In the genomic region with DNA sequence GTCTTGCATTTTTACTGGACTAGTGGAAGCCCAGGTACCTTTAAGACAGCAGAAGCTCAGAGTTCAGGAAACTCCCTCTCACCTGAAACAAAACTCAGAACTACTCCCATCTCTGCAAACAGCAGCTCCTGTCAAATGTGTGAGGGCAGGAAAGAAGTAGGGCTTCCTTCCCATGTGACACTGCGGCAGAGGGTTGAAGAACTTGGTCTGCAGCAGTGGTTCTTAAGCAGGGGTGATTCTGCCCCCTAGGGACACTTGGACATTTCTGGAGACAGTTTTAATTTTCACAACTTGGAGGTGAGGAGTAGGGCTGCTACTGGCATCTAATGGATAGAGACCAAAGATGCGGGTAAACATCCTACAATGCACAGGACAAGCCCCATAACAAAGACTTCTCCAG, we compare ENCODE assay signal across 11 cellular contexts.
A peak's percentile ranks its signal among the peaks of the same experiment; 100 is the strongest.
DNase-seq lines count a peak whose midpoint lies in the region; ATAC-seq and TF ChIP-seq lines count a peak whose summit lies in the region.
"Had no signal": no experiment of that assay in that cellular context is flagged by ENCODE, and none has a peak within 500 bp of the region (broad histone marks: within the 10 kb centered on the region; RNA-seq: fewer than 3 reads in every experiment).

No MANE protein-coding gene starts in this region.

- peak; percentile 15 to 48 for TF ChIP-seq CTCF in mammary epithelial cell (conservative IDR thresholded peaks at IDR 0.05 in 1 of 2, IDR thresholded peaks at IDR 0.05 in 1 of 2; ENCODE audit: extremely low read depth in 1 of 2, insufficient read depth in 1 of 2, low read depth in 1 of 2, low read length in 2 of 2)
- TF ChIP-seq CTCF in upper lobe of right lung (IDR thresholded peaks at IDR 0.05) = no peak
- no peak for TF ChIP-seq CTCF in stomach (IDR thresholded peaks at IDR 0.05)

- H3K79me2 ChIP-seq in mammary epithelial cell (ENCODE audit: insufficient read depth, low read length) = no peaks in the 10 kb centered on the region

- no peaks in the 10 kb centered on the region for H3K4me1 Mint-ChIP-seq in activated naive CD4-positive, alpha-beta T cell treated with anti-CD3 and anti-CD28 coated beads for 36 hours (ENCODE audit: low read depth)
- H3K4me1 Mint-ChIP-seq: IgD-negative memory B cell had no signal

- dilution Hi-C loops in mammary epithelial cell (cut with HindIII; ENCODE audit: low sequenced_read_pairs) = no loop called here

- no peaks in the 10 kb centered on the region for H3K9me3 Mint-ChIP-seq in activated naive CD4-positive, alpha-beta T cell treated with anti-CD3 and anti-CD28 coated beads for 36 hours
- H3K9me3 Mint-ChIP-seq: activated naive CD4-positive, alpha-beta T cell treated with anti-CD3 and anti-CD28 coated beads, Interleukin-2, amount 10 ng/mL, durations not matched to agents 7 days and 5 days had no signal

- H4K20me1 ChIP-seq in mammary epithelial cell (ENCODE audit: insufficient read depth, low read length) = no peaks in the 10 kb centered on the region

- H3K9me3 ChIP-seq in mammary epithelial cell (replicated peaks; ENCODE audit: insufficient read depth, low read length) (no peaks in the 10 kb centered on the region), upper lobe of right lung (no peaks in the 10 kb centered on the region), stomach (no peaks in the 10 kb centered on the region)

- TF ChIP-seq POLR2A in stomach (IDR thresholded peaks at IDR 0.05) = no peak

- H3K36me3 ChIP-seq in mammary epithelial cell (ENCODE audit: insufficient read depth, low read length) (no peaks in the 10 kb centered on the region), upper lobe of right lung (no peaks in the 10 kb centered on the region), stomach (no peaks in the 10 kb centered on the region)

- H3K27ac ChIP-seq in mammary epithelial cell (ENCODE audit: insufficient read depth, low read depth, low read length) = no peak overlapping the region
- H3K27ac ChIP-seq in upper lobe of right lung = no peak overlapping the region
- H3K27ac ChIP-seq in stomach = no peak overlapping the region

- intact Hi-C loops in activated naive CD4-positive, alpha-beta T cell treated with anti-CD3 and anti-CD28 coated beads for 36 hours (cut with micrococcal nuclease) = no loop called here
- intact Hi-C loops in mammary epithelial cell (cut with micrococcal nuclease) (loop anchor here (1.0 kb wide), 1 partner anchor 102 kb away; no protein-coding TSS in a partner anchor), upper lobe of right lung (cut with DNase I) (no loop called here), stomach (cut with DNase I; ENCODE audit: low total_unique reads) (no loop called here)

- no peak overlapping the region for H3K4me3 ChIP-seq in mammary epithelial cell (replicated peaks in 1 of 3; ENCODE audit: insufficient read depth in 1 of 3, low read depth in 2 of 3, low read length in 3 of 3)
- no peak overlapping the region for H3K4me3 ChIP-seq in upper lobe of right lung
- no peak overlapping the region for H3K4me3 ChIP-seq in stomach

- no peak for TF ChIP-seq EP300 in stomach (IDR thresholded peaks at IDR 0.05)

- DNase-seq in activated naive CD4-positive, alpha-beta T cell treated with anti-CD3 and anti-CD28 coated beads for 36 hours = peak; percentile 9
- no peak for DNase-seq in activated naive CD4-positive, alpha-beta T cell treated with Interleukin-2 at 50 U/mL for 16 hours
- DNase-seq in HT-29 (ENCODE audit: low spot score) (peak; percentile 26), mammary epithelial cell (peak; percentile 24), upper lobe of right lung (no peak), HEK293T (ENCODE audit: extremely low spot score) (no peak), stomach (no peak)
- DNase-seq: activated naive CD4-positive, alpha-beta T cell treated with anti-CD3 and anti-CD28 coated beads, Interleukin-2, amount 10 ng/mL, durations not matched to agents 7 days and 5 days; SHP77 had no signal

- POLR2A ChIA-PET in HEK293T (lab: Yijun Ruan, JAX) = interaction anchor here (1.0 kb wide), 1 partner anchor 64 kb away, joined by 3 read pairs; the partner anchor contains the start of gene RCN1

- CTCF ChIA-PET in activated naive CD4-positive, alpha-beta T cell treated with anti-CD3 and anti-CD28 coated beads for 36 hours (lab: Charles Lee) = interaction anchor here (1.1 kb wide), 1 partner anchor 97 kb away, joined by 3 read pairs; no protein-coding TSS in a partner anchor
- CTCF ChIA-PET in mammary epithelial cell (lab: Charles Lee; ENCODE audit: low non-redundant PET) (interaction anchor here (0.7 to 0.9 kb wide), 2 partner anchors 102 to 149 kb away, joined by 3 read pairs; no protein-coding TSS in a partner anchor), HEK293T (lab: Yijun Ruan, JAX) (interaction anchor here (0.7 kb wide), 1 partner anchor 300 kb away, joined by 3 read pairs; no protein-coding TSS in a partner anchor)

- no TSS peak for BruUV-seq in mammary epithelial cell (replicated peaks; lab: Mats Ljungman, UMichigan)

- no peak overlapping the region for H3K4me2 ChIP-seq in mammary epithelial cell (ENCODE audit: insufficient read depth, low read depth, low read length)

- H3K27me3 ChIP-seq in mammary epithelial cell (ENCODE audit: insufficient read depth, low read length) (peaks cover 5% of the 10 kb centered on the region), upper lobe of right lung (no peaks in the 10 kb centered on the region), stomach (peaks cover 0 to 19% (median 0%) of the 10 kb centered on the region in 3 donors)

- WGBS in mammary epithelial cell (ENCODE audit: low coverage, missing lambda C conversion rate) = 87% methylated on average over 2 of the region's 2 CpGs
- WGBS in stomach, 5 donors = 75 to 89% (median 80%) methylated on average over 2 of the region's 2 CpGs

- no peaks in the 10 kb centered on the region for H3K36me3 Mint-ChIP-seq in activated naive CD4-positive, alpha-beta T cell treated with anti-CD3 and anti-CD28 coated beads for 36 hours (ENCODE audit: low read depth)
- H3K36me3 Mint-ChIP-seq: activated naive CD4-positive, alpha-beta T cell treated with anti-CD3 and anti-CD28 coated beads, Interleukin-2, amount 10 ng/mL, durations not matched to agents 7 days and 5 days had no signal

- H3K27me3 Mint-ChIP-seq in activated naive CD4-positive, alpha-beta T cell treated with anti-CD3 and anti-CD28 coated beads for 36 hours (ENCODE audit: low read depth) = peaks cover 15% of the 10 kb centered on the region

- H3K4me3 Mint-ChIP-seq in activated naive CD4-positive, alpha-beta T cell treated with anti-CD3 and anti-CD28 coated beads for 36 hours = no peak overlapping the region
- H3K4me3 Mint-ChIP-seq: activated naive CD4-positive, alpha-beta T cell treated with anti-CD3 and anti-CD28 coated beads, Interleukin-2, amount 10 ng/mL, durations not matched to agents 7 days and 5 days; IgD-negative memory B cell had no signal

- ATAC-seq in upper lobe of right lung (peak; percentile 27), HG02840 (IDR thresholded peaks at IDR 0.05; ENCODE audit: low FRiP score, unreplicated experiment) (no peak)

- no peak overlapping the region for H2AFZ ChIP-seq in mammary epithelial cell (ENCODE audit: low read depth, low read length)

- in situ Hi-C loops in mammary epithelial cell (cut with MboI; ENCODE audit: low sequenced_read_pairs in 2 of 2) = loop anchor here in 1 of 2 donors (25.0 kb wide), 2 partner anchors 767 to 917 kb away; no protein-coding TSS in a partner anchor

- no peaks in the 10 kb centered on the region for H3K4me1 ChIP-seq in mammary epithelial cell (ENCODE audit: insufficient read depth, low read length)
- no peaks in the 10 kb centered on the region for H3K4me1 ChIP-seq in upper lobe of right lung
- no peaks in the 10 kb centered on the region for H3K4me1 ChIP-seq in stomach

- H3K27ac Mint-ChIP-seq in activated naive CD4-positive, alpha-beta T cell treated with anti-CD3 and anti-CD28 coated beads for 36 hours = no peak overlapping the region
- H3K27ac Mint-ChIP-seq: activated naive CD4-positive, alpha-beta T cell treated with anti-CD3 and anti-CD28 coated beads, Interleukin-2, amount 10 ng/mL, durations not matched to agents 7 days and 5 days had no signal

- H3K9ac ChIP-seq in mammary epithelial cell (ENCODE audit: insufficient read depth, low read length) = no peak overlapping the region

TF ChIP-seq in HEK293T, 16 proteins besides CTCF, POLR2A, EP300 and RAD21:
- TF ChIP-seq FOXA1 (IDR thresholded peaks at IDR 0.05) (no peak), BHLHE40 (IDR thresholded peaks at IDR 0.05; ENCODE audit: borderline replicate concordance) (no peak)

Comparison
In these comparisons a context has a peak if more than half of its experiments do, and no peak if none do; other contexts are left out.
1. DNase-seq: peak in activated naive CD4-positive, alpha-beta T cell treated with anti-CD3 and anti-CD28 coated beads for 36 hours (single experiment), HT-29 (single experiment) and mammary epithelial cell (single experiment); none in activated naive CD4-positive, alpha-beta T cell treated with Interleukin-2 at 50 U/mL for 16 hours (single experiment), upper lobe of right lung (single experiment), HEK293T (single experiment) and stomach (single experiment).
2. CTCF ChIP-seq: peak in mammary epithelial cell (2 of 2); none in upper lobe of right lung (single experiment) and stomach (0 of 7).